Comparison of ENCODE assay signal across 7 cellular contexts in the genomic region with DNA sequence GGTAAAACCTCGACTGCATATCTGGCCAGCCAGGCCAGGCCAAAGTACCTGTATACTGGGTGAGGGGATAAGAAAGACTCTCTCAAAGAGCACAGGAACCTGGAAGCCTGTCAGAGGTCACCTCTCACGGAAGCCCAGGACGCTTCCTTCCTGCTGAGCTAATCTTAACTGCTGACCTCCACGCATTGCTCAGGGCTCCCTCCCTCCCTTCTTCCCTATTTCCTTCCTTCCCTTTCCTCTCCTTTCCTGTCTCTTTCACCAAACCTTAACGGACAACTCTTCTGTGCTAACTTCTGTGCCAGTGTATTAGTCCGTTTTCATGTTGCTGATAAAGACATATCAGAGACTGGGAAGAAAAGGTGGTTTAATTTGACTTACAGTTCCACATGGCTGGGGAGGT. TPM values are rescaled to one million over a fixed set of nuclear protein-coding genes. Genes with fewer than 3 reads are reported as not detected.
DNase-seq lines count a peak whose midpoint lies in the region; ATAC-seq and TF ChIP-seq lines count a peak whose summit lies in the region.
"Had no signal": no experiment of that assay in that cellular context is flagged by ENCODE, and none has a peak within 500 bp of the region (broad histone marks: within the 10 kb centered on the region; RNA-seq: fewer than 3 reads in every experiment).

No MANE protein-coding gene starts in this region.

- H3K4me3 ChIP-seq in GM12865 (ENCODE audit: low read depth, low read length), result peak overlapping the region; percentile 52
- H3K4me3 ChIP-seq: prostate gland had no signal

- intact Hi-C loops in posterior vena cava (cut with DNase I), result no loop called here

- H3K36me3 Mint-ChIP-seq in activated CD8-positive, alpha-beta T cell treated with anti-CD3 and anti-CD28 coated beads, Interleukin-2, amount 10 ng/mL, durations not matched to agents 7 days and 5 days (ENCODE audit: low read depth), result no peaks in the 10 kb centered on the region

- ATAC-seq in activated CD8-positive, alpha-beta T cell treated with anti-CD3 and anti-CD28 coated beads, Interleukin-2, amount 10 ng/mL, durations not matched to agents 7 days and 5 days, result no peak

- CTCF ChIA-PET in activated CD8-positive, alpha-beta T cell treated with anti-CD3 and anti-CD28 coated beads, Interleukin-2, amount 10 ng/mL, durations not matched to agents 7 days and 5 days (lab: Charles Lee), result interaction anchor here (1.3 kb wide), 1 partner anchor 40 kb away, joined by 3 read pairs; no protein-coding TSS in a partner anchor

- POLR2A ChIA-PET in activated CD8-positive, alpha-beta T cell treated with anti-CD3 and anti-CD28 coated beads, Interleukin-2, amount 10 ng/mL, durations not matched to agents 7 days and 5 days (lab: Charles Lee), result interaction anchor here (5.0 kb wide), 1 partner anchor 21 kb away, joined by 27 read pairs; the partner anchor contains the start of gene PNP

- peaks cover 80% of the 10 kb centered on the region for H3K4me1 Mint-ChIP-seq in activated CD8-positive, alpha-beta T cell treated with anti-CD3 and anti-CD28 coated beads, Interleukin-2, amount 10 ng/mL, durations not matched to agents 7 days and 5 days (ENCODE audit: low read depth)

- peaks cover 1% of the 10 kb centered on the region for H3K27me3 Mint-ChIP-seq in activated CD8-positive, alpha-beta T cell treated with anti-CD3 and anti-CD28 coated beads, Interleukin-2, amount 10 ng/mL, durations not matched to agents 7 days and 5 days (ENCODE audit: low read depth)

- peak overlapping the region; percentile 89 for H3K27ac Mint-ChIP-seq in activated CD8-positive, alpha-beta T cell treated with anti-CD3 and anti-CD28 coated beads, Interleukin-2, amount 10 ng/mL, durations not matched to agents 7 days and 5 days

- H3K9me3 Mint-ChIP-seq in activated CD8-positive, alpha-beta T cell treated with anti-CD3 and anti-CD28 coated beads, Interleukin-2, amount 10 ng/mL, durations not matched to agents 7 days and 5 days (ENCODE audit: insufficient read depth), result no peaks in the 10 kb centered on the region

- no peak overlapping the region for H3K4me3 Mint-ChIP-seq in activated CD8-positive, alpha-beta T cell treated with anti-CD3 and anti-CD28 coated beads, Interleukin-2, amount 10 ng/mL, durations not matched to agents 7 days and 5 days

- TF ChIP-seq POLR2A in erythroblast (IDR thresholded peaks at IDR 0.05; ENCODE audit: low read length), result no peak

- peak; percentile 53 for DNase-seq in GM12865 (ENCODE audit: low read depth)
- DNase-seq in activated CD8-positive, alpha-beta T cell treated with anti-CD3 and anti-CD28 coated beads, Interleukin-2, amount 10 ng/mL, durations not matched to agents 7 days and 5 days, result no peak
- DNase-seq in posterior vena cava (ENCODE audit: low spot score), result no peak
- DNase-seq in erythroblast (lab: John Stamatoyannopoulos, UW), result no peak
- DNase-seq: DMS153; effector CD8-positive, alpha-beta T cell had no signal

- no peak for TF ChIP-seq CTCF in GM12865 (IDR thresholded peaks at IDR 0.05; ENCODE audit: insufficient read depth, low read depth, low read length, missing control alignments)

RNA-seq across cellular contexts. Expression of gene RNASE10, which starts 14.8 kb away (rescaled TPM):
- under 1 TPM; 0.29 to 0.40 TPM for total RNA-seq in activated CD8-positive, alpha-beta T cell treated with anti-CD3 and anti-CD28 coated beads, Interleukin-2, amount 10 ng/mL, durations not matched to agents 7 days and 5 days
- total RNA-seq in posterior vena cava, result under 1 TPM in 1 of 2 donors, not detected in 1; 0.62 TPM

RNA-seq across cellular contexts. Expression of gene PNP, which starts 21.4 kb away (rescaled TPM):
- 100 to 1,000 TPM; 211 to 216 TPM for total RNA-seq in activated CD8-positive, alpha-beta T cell treated with anti-CD3 and anti-CD28 coated beads, Interleukin-2, amount 10 ng/mL, durations not matched to agents 7 days and 5 days
- 10 to 100 TPM; 17.1 to 34.1 TPM for total RNA-seq in posterior vena cava

RNA-seq across cellular contexts. Expression of gene PIP4P1, which starts 29.3 kb away (rescaled TPM):
- 10 to 100 TPM; 31.3 to 31.6 TPM for total RNA-seq in activated CD8-positive, alpha-beta T cell treated with anti-CD3 and anti-CD28 coated beads, Interleukin-2, amount 10 ng/mL, durations not matched to agents 7 days and 5 days
- 10 to 100 TPM; 25.3 to 27.5 TPM for total RNA-seq in posterior vena cava

RNA-seq across cellular contexts. Expression of gene APEX1, which starts 35.5 kb away (rescaled TPM):
- total RNA-seq in activated CD8-positive, alpha-beta T cell treated with anti-CD3 and anti-CD28 coated beads, Interleukin-2, amount 10 ng/mL, durations not matched to agents 7 days and 5 days, result 100 to 1,000 TPM; 135 to 142 TPM
- total RNA-seq in posterior vena cava, result 10 to 100 TPM; 74.3 to 96.2 TPM

RNA-seq across cellular contexts. Expression of gene OSGEP, which starts 36.0 kb away (rescaled TPM):
- total RNA-seq in activated CD8-positive, alpha-beta T cell treated with anti-CD3 and anti-CD28 coated beads, Interleukin-2, amount 10 ng/mL, durations not matched to agents 7 days and 5 days, result 10 to 100 TPM; 51.8 to 56.6 TPM
- total RNA-seq in posterior vena cava, result 10 to 100 TPM; 24.4 to 28.7 TPM

Comparison
In these comparisons a context has a peak if more than half of its experiments do, and no peak if none do; other contexts are left out.
1. RNA of gene PNP, which starts 21.4 kb away (total RNA-seq): 211 to 216 TPM in activated CD8-positive, alpha-beta T cell treated with anti-CD3 and anti-CD28 coated beads, Interleukin-2, amount 10 ng/mL, durations not matched to agents 7 days and 5 days; 17.1 to 34.1 TPM in posterior vena cava; every median in the first group is over 4 times any median in the second.